ENCODE assay signal across 8 cellular contexts in the genomic region with DNA sequence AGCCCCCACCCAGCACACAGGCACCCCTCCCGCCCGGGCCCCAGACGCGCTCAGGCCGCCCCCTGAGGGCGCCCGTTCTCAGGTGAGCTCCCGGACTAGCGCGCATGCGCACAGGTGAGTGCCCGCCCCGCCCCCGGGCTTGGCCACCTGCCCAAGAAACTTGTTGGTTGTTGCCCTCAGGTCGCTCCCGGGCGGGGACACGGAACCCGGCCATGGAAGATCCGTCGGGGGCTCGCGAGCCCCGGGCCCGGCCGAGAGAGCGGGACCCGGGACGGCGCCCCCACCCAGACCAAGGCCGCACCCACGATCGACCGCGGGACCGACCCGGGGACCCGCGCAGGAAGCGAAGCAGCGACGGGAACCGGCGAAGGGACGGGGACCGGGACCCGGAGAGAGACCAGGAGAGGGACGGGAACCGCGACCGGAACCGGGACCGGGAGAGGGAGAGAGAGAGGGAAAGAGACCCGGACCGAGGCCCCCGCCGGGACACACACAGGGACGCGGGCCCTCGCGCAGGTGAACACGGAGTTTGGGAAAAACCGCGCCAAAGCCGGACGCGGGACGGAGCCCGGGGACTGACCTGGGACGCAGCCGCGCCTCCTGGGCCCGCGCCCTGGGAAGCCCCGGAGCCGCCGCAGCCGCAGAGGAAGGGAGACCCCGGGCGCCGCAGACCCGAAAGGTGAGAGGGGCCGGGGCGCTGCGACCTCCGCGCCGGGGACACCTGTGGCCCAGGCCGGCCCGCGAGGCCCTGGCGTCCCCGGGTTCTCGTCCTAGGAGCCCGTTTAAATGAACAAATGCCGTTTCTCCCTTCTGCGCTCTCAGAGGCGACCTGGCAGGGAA. TPM values are rescaled to one million over a fixed set of nuclear protein-coding genes. Genes with fewer than 3 reads are reported as not detected.
A peak's percentile ranks its signal among the peaks of the same experiment; 100 is the strongest.
DNase-seq lines count a peak whose midpoint lies in the region; ATAC-seq and TF ChIP-seq lines count a peak whose summit lies in the region.

A gene with protein sequence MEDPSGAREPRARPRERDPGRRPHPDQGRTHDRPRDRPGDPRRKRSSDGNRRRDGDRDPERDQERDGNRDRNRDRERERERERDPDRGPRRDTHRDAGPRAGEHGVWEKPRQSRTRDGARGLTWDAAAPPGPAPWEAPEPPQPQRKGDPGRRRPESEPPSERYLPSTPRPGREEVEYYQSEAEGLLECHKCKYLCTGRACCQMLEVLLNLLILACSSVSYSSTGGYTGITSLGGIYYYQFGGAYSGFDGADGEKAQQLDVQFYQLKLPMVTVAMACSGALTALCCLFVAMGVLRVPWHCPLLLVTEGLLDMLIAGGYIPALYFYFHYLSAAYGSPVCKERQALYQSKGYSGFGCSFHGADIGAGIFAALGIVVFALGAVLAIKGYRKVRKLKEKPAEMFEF (plus strand): TSS at position 167 of the 840 bp plus-strand sequence. CDS start 46 bp downstream, at position 213.

- peak within 1 kb of the TSS; percentile 77 to 93 (median 90) for H3K27ac ChIP-seq in body of pancreas
- peak within 1 kb of the TSS; percentile 4 to 26 for H3K27ac ChIP-seq in left lung
- H3K27ac ChIP-seq in thymus (ENCODE audit: low read depth) = no peak within 1 kb of the TSS

- ATAC-seq in body of pancreas (peak; percentile 84), left lung (peak; percentile 76), HG02610 (IDR thresholded peaks at IDR 0.05; ENCODE audit: unreplicated experiment) (no peak), GM18873 (IDR thresholded peaks at IDR 0.05; ENCODE audit: low FRiP score, unreplicated experiment) (no peak), HG03571 (IDR thresholded peaks at IDR 0.05; ENCODE audit: unreplicated experiment) (no peak)

- DNase-seq in GM20000 (ENCODE audit: low spot score) = peak; percentile 65
- peak; percentile 42 for DNase-seq in NCI-H774 (lab: John Stamatoyannopoulos, UW)
- DNase-seq in body of pancreas = peak; percentile 94 to 97 (median 96)
- DNase-seq in left lung = peak; percentile 70 to 91

- peaks cover 25% of the 10 kb centered on the region for H3K4me1 ChIP-seq in body of pancreas
- H3K4me1 ChIP-seq in left lung = peaks cover 8 to 13% of the 10 kb centered on the region in 2 donors
- peaks cover 2% of the 10 kb centered on the region for H3K4me1 ChIP-seq in thymus (ENCODE audit: control insufficient read depth, insufficient read depth, low read length)

- peak; percentile 31 to 62 (median 57) for TF ChIP-seq POLR2A in body of pancreas (IDR thresholded peaks at IDR 0.05)

- H3K27me3 ChIP-seq in body of pancreas (no peaks in the 10 kb centered on the region), left lung (peaks cover 18 to 49% of the 10 kb centered on the region in 2 donors), thymus (ENCODE audit: control insufficient read depth, insufficient read depth) (peaks cover 34% of the 10 kb centered on the region)

- peak within 1 kb of the TSS; percentile 87 to 92 for H3K4me3 ChIP-seq in body of pancreas
- H3K4me3 ChIP-seq in left lung = peak within 1 kb of the TSS; percentile 48 to 49
- H3K4me3 ChIP-seq in thymus (ENCODE audit: low read length) = peak within 1 kb of the TSS; percentile 39

- 1 to 2% methylated on average over 15 to 97 of the region's 98 CpGs for WGBS in body of pancreas, 2 donors
- 2% methylated on average over 98 of the region's 98 CpGs for WGBS in thymus

- TF ChIP-seq CTCF in GM20000 (IDR thresholded peaks at IDR 0.05; ENCODE audit: extremely low read depth, missing control alignments) (no peak), body of pancreas (IDR thresholded peaks at IDR 0.05) (peak in 2 of 7 experiments; percentile 8 to 41), left lung (IDR thresholded peaks at IDR 0.05) (no peak)

- H3K9me3 ChIP-seq in body of pancreas (no peaks in the 10 kb centered on the region), left lung (no peaks in the 10 kb centered on the region), thymus (ENCODE audit: control insufficient read depth) (peaks cover 2% of the 10 kb centered on the region)

- intact Hi-C loops in body of pancreas (cut with DNase I) = no loop called here
- intact Hi-C loops in left lung (cut with DNase I) = no loop called here

- no peaks in the 10 kb centered on the region for H3K36me3 ChIP-seq in body of pancreas (replicated peaks in 1 of 2; ENCODE audit: insufficient read depth in 1 of 2, low read depth in 2 of 2)
- H3K36me3 ChIP-seq in left lung = no peaks in the 10 kb centered on the region
- no peaks in the 10 kb centered on the region for H3K36me3 ChIP-seq in thymus (ENCODE audit: control insufficient read depth, insufficient read depth)

RNA-seq across cellular contexts. Expression of the gene that starts here (rescaled TPM):
- total RNA-seq in body of pancreas (10 to 100 TPM; 14.5 to 58.7 TPM), left lung (10 to 100 TPM in 1 of 2 donors, 1 to 10 TPM in 1; 7.9 to 12.0 TPM)
- 3.1 TPM for polyA plus RNA-seq in thymus

Comparison
In these comparisons a context has a peak if more than half of its experiments do, and no peak if none do; other contexts are left out.
1. DNase-seq: peak in every context shown above with its lines; median percentile 96 in body of pancreas; 80 in left lung; 65 in GM20000; 42 in NCI-H774.
2. ATAC-seq: peak in body of pancreas (single experiment) and left lung (single experiment); none in HG02610 (single experiment), GM18873 (single experiment) and HG03571 (single experiment).
3. H3K4me3 ChIP-seq: peak in every context shown above with its lines; median percentile 90 in body of pancreas; 48 in left lung; 39 in thymus.